8 cellular contexts compared by ENCODE assay signal in the genomic region with DNA sequence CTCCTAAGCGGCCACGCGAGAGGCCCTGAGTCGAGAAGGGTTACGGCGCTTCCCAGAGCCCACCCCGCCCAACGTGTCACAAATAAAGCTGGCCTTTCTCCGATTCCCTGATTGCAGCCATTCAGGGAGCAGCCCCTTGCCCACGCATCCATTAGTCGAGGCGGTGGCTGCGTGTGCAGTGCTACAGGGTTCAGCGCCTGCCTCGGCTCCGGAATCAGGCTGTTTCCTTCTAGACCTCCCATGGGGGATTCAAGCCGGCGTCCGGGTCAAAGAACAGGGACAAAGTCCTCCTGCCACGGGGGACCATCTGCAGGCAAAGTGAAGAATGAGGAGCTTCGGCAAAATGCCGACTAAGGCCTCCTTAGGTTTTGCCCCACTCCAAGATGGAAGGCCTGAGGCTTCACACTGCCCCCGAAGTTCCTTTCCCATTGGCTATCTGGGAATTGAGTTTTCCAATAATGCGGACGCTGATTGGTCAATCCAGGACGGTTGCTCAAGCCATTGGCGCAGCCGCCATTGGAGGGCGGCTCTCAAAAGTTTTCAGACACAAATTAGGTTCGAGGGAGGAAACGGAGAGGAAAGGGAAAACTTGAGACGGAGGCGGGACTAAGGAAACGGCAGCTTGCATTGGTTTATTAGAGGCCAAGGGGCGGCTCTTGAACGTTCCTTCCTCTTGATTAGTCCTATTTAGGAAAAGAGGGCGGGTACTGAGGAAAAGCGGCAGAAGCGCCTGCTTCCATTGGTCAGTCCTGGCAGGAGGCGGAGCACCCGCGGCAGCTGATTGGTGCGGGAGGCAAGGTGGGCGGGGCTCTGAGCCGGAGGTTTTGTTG. TPM values are rescaled to one million over a fixed set of nuclear protein-coding genes. Genes with fewer than 3 reads are reported as not detected.
DNase-seq lines count a peak whose midpoint lies in the region; ATAC-seq and TF ChIP-seq lines count a peak whose summit lies in the region.

No MANE protein-coding gene starts in this region.

- peaks cover 0 to 9% of the 10 kb centered on the region in 2 donors for H3K4me1 ChIP-seq in lung (ENCODE audit: control insufficient read depth in 2 of 2, insufficient read depth in 2 of 2, low read length in 2 of 2)

- WGBS in lung, 2 donors, result 0% methylated on average over 45 of the region's 45 CpGs

- ATAC-seq in lung (ENCODE audit: insufficient read depth, low FRiP score), result peak; percentile 95

- DNase-seq in COLO668 (lab: John Stamatoyannopoulos, UW; ENCODE audit: unreplicated experiment), result peak; percentile 99
- DNase-seq in GM20000 (ENCODE audit: low spot score), result peak; percentile 98
- peak; percentile 99 for DNase-seq in HS-5 (ENCODE audit: low read depth)
- DNase-seq in NK-92 (lab: John Stamatoyannopoulos, UW; ENCODE audit: unreplicated experiment), result peak; percentile 85
- DNase-seq in activated CD8-positive, alpha-beta memory T cell treated with anti-CD3 and anti-CD28 coated beads for 24 hours, result peak; percentile 98
- peak; percentile 99 for DNase-seq in effector CD8-positive, alpha-beta T cell (lab: John Stamatoyannopoulos, UW)
- DNase-seq in lung (ENCODE audit: low spot score), result peak; percentile 98
- peak; percentile 94 to 98 (median 96) for DNase-seq in stimulated activated CD4-positive, alpha-beta T cell treated with anti-CD3 and anti-CD28 coated beads, TNF-alpha, amount 100 ng/mL, for 24 hours (ENCODE audit: low read depth in 3 of 3)

- peaks cover 0 to 3% of the 10 kb centered on the region in 2 donors for H3K36me3 ChIP-seq in lung (ENCODE audit: control insufficient read depth in 2 of 2, insufficient read depth in 2 of 2, low read length in 2 of 2)

- H3K27ac ChIP-seq in lung (ENCODE audit: low read depth in 1 of 2, low read length in 1 of 2), result peak overlapping the region; percentile 80 to 91

- peak overlapping the region; percentile 54 for H3K4me3 ChIP-seq in lung

- no peak for TF ChIP-seq CTCF in GM20000 (IDR thresholded peaks at IDR 0.05; ENCODE audit: extremely low read depth, missing control alignments)
- TF ChIP-seq CTCF in lung (IDR thresholded peaks at IDR 0.05; ENCODE audit: control extremely low read depth, extremely low read depth), result no peak

- no peaks in the 10 kb centered on the region for H3K9me3 ChIP-seq in lung (ENCODE audit: control insufficient read depth in 2 of 2, insufficient read depth in 1 of 2, low read length in 1 of 2)

- no peaks in the 10 kb centered on the region for H3K27me3 ChIP-seq in lung (ENCODE audit: control insufficient read depth, insufficient read depth)

RNA-seq across cellular contexts. Expression of a gene that starts 0.4 kb away (rescaled TPM):
- 10 to 100 TPM; 14.9 to 39.3 TPM for total RNA-seq in lung
- polyA plus RNA-seq in lung, result 10 to 100 TPM; 15.2 to 25.0 TPM

RNA-seq across cellular contexts. Expression of a gene that starts 40.5 kb away (rescaled TPM):
- 10 to 100 TPM in 1 of 2 donors, 1 to 10 TPM in 1; 8.6 to 10.9 TPM for total RNA-seq in lung
- polyA plus RNA-seq in lung, result 1 to 10 TPM; 2.5 to 4.2 TPM

Comparison
In these comparisons a context has a peak if more than half of its experiments do, and no peak if none do; other contexts are left out.
1. Peak in every context shown above with its lines: DNase-seq, ATAC-seq, H3K4me3 ChIP-seq and H3K27ac ChIP-seq.